22 cellular contexts compared by ENCODE assay signal in genomic region chr2:31366733-31367132, GRCh38. TPM values are rescaled to one million over a fixed set of nuclear protein-coding genes. Genes with fewer than 3 reads are reported as not detected.
"Had no signal": no experiment of that assay in that cellular context is flagged by ENCODE, and none has a peak within 500 bp of the region (broad histone marks: within the 10 kb centered on the region; RNA-seq: fewer than 3 reads in every experiment).

No MANE protein-coding gene starts in this region.

- H3K4me1 ChIP-seq: foreskin keratinocyte, gastrocnemius medialis, heart left ventricle had no signal

- H3K27me3 ChIP-seq: brain microvascular endothelial cell, foreskin keratinocyte, gastrocnemius medialis, heart left ventricle had no signal

- H3K4me3 ChIP-seq: gastrocnemius medialis, heart left ventricle had no signal

- H3K36me3 Mint-ChIP-seq: activated CD4-positive, alpha-beta memory T cell treated with anti-CD3 and anti-CD28 coated beads for 36 hours; activated naive CD4-positive, alpha-beta T cell treated with anti-CD3 and anti-CD28 coated beads, Interleukin-2, amount 50 U/mL, for 72 hours; activated naive CD8-positive, alpha-beta T cell treated with anti-CD3 and anti-CD28 coated beads, Interleukin-2, amount 10 ng/mL, durations not matched to agents 7 days and 5 days had no signal

- H3K4me1 Mint-ChIP-seq: activated CD4-positive, alpha-beta T cell treated with anti-CD3 and anti-CD28 coated beads for 36 hours; activated CD4-positive, alpha-beta T cell treated with anti-CD3 and anti-CD28 coated beads, Interleukin-2, amount 10 ng/mL, durations not matched to agents 24 days and 14 days; activated naive CD8-positive, alpha-beta T cell treated with anti-CD3 and anti-CD28 coated beads, Interleukin-2, amount 10 ng/mL, durations not matched to agents 7 days and 5 days; activated T-helper 17 cell treated with anti-CD3 and anti-CD28 coated beads, Interleukin-2, amount 50 U/mL, for 72 hours had no signal

- DNase-seq: activated CD4-positive, alpha-beta memory T cell treated with anti-CD3 and anti-CD28 coated beads for 36 hours; activated CD4-positive, alpha-beta T cell treated with anti-CD3 and anti-CD28 coated beads for 36 hours; activated CD4-positive, CD25-positive, alpha-beta regulatory T cell; activated CD4-positive, CD25-positive, alpha-beta regulatory T cell treated with anti-CD3 and anti-CD28 coated beads, Interleukin-2, amount 50 U/mL, for 72 hours; activated CD8-positive, alpha-beta T cell treated with anti-CD3 and anti-CD28 coated beads, Interleukin-2, amount 10 ng/mL, durations not matched to agents 7 days and 5 days; activated effector memory CD4-positive, alpha-beta T cell treated with Interleukin-2 at 50 U/mL for 16 hours; activated naive CD4-positive, alpha-beta T cell treated with anti-CD3 and anti-CD28 coated beads for 36 hours; activated naive CD8-positive, alpha-beta T cell treated with anti-CD3 and anti-CD28 coated beads, Interleukin-2, amount 10 ng/mL, durations not matched to agents 7 days and 5 days; activated T-cell treated with anti-CD3 and anti-CD28 coated beads, Interleukin-2, amount 50 U/mL, for 4 hours; brain microvascular endothelial cell; caudate nucleus; cortex of kidney; dermis blood vessel endothelial cell; effector CD8-positive, alpha-beta T cell; foreskin keratinocyte; gastrocnemius medialis; glutamatergic neuron; heart left ventricle; T-helper 2 cell had no signal

- H3K36me3 ChIP-seq: brain microvascular endothelial cell, gastrocnemius medialis, heart left ventricle had no signal

- H3K27me3 Mint-ChIP-seq: activated CD4-positive, alpha-beta memory T cell treated with anti-CD3 and anti-CD28 coated beads for 36 hours; activated CD4-positive, alpha-beta T cell treated with anti-CD3 and anti-CD28 coated beads for 36 hours; activated T-helper 17 cell treated with anti-CD3 and anti-CD28 coated beads, Interleukin-2, amount 50 U/mL, for 72 hours had no signal

- H3K9me3 ChIP-seq: gastrocnemius medialis, heart left ventricle had no signal

- H3K27ac Mint-ChIP-seq: activated CD4-positive, alpha-beta memory T cell treated with anti-CD3 and anti-CD28 coated beads for 36 hours; activated CD4-positive, alpha-beta T cell treated with anti-CD3 and anti-CD28 coated beads for 36 hours; activated CD4-positive, alpha-beta T cell treated with anti-CD3 and anti-CD28 coated beads, Interleukin-2, amount 10 ng/mL, durations not matched to agents 24 days and 14 days; activated CD8-positive, alpha-beta T cell treated with anti-CD3 and anti-CD28 coated beads, Interleukin-2, amount 10 ng/mL, durations not matched to agents 7 days and 5 days; activated naive CD4-positive, alpha-beta T cell treated with anti-CD3 and anti-CD28 coated beads for 36 hours; activated naive CD4-positive, alpha-beta T cell treated with anti-CD3 and anti-CD28 coated beads, Interleukin-2, amount 50 U/mL, for 72 hours; activated naive CD8-positive, alpha-beta T cell treated with anti-CD3 and anti-CD28 coated beads, Interleukin-2, amount 10 ng/mL, durations not matched to agents 7 days and 5 days; activated T-helper 17 cell treated with anti-CD3 and anti-CD28 coated beads, Interleukin-2, amount 50 U/mL, for 72 hours had no signal

- H3K9me3 Mint-ChIP-seq: activated CD4-positive, alpha-beta memory T cell treated with anti-CD3 and anti-CD28 coated beads for 36 hours; activated CD4-positive, alpha-beta T cell treated with anti-CD3 and anti-CD28 coated beads, Interleukin-2, amount 10 ng/mL, durations not matched to agents 24 days and 14 days; activated naive CD4-positive, alpha-beta T cell treated with anti-CD3 and anti-CD28 coated beads for 36 hours; activated naive CD4-positive, alpha-beta T cell treated with anti-CD3 and anti-CD28 coated beads, Interleukin-2, amount 50 U/mL, for 72 hours; activated naive CD8-positive, alpha-beta T cell treated with anti-CD3 and anti-CD28 coated beads, Interleukin-2, amount 10 ng/mL, durations not matched to agents 7 days and 5 days; activated T-cell treated with anti-CD3 and anti-CD28 coated beads, Interleukin-2, amount 50 U/mL, for 4 hours; activated T-helper 17 cell treated with anti-CD3 and anti-CD28 coated beads, Interleukin-2, amount 50 U/mL, for 72 hours had no signal

- H3K27ac ChIP-seq: brain microvascular endothelial cell, foreskin keratinocyte, gastrocnemius medialis, heart left ventricle had no signal

- H3K4me3 Mint-ChIP-seq: activated CD4-positive, alpha-beta memory T cell treated with anti-CD3 and anti-CD28 coated beads for 36 hours; activated CD4-positive, alpha-beta T cell treated with anti-CD3 and anti-CD28 coated beads for 36 hours; activated CD4-positive, alpha-beta T cell treated with anti-CD3 and anti-CD28 coated beads, Interleukin-2, amount 10 ng/mL, durations not matched to agents 24 days and 14 days; activated CD8-positive, alpha-beta T cell treated with anti-CD3 and anti-CD28 coated beads, Interleukin-2, amount 10 ng/mL, durations not matched to agents 7 days and 5 days; activated naive CD4-positive, alpha-beta T cell treated with anti-CD3 and anti-CD28 coated beads for 36 hours; activated naive CD8-positive, alpha-beta T cell treated with anti-CD3 and anti-CD28 coated beads, Interleukin-2, amount 10 ng/mL, durations not matched to agents 7 days and 5 days; activated T-cell treated with anti-CD3 and anti-CD28 coated beads, Interleukin-2, amount 50 U/mL, for 4 hours; activated T-helper 17 cell treated with anti-CD3 and anti-CD28 coated beads, Interleukin-2, amount 50 U/mL, for 72 hours had no signal

RNA-seq across cellular contexts. Expression of gene XDH, which starts 47.8 kb away (rescaled TPM):
- total RNA-seq: activated CD4-positive, alpha-beta memory T cell treated with anti-CD3 and anti-CD28 coated beads for 36 hours; activated CD4-positive, alpha-beta T cell treated with anti-CD3 and anti-CD28 coated beads, Interleukin-2, amount 10 ng/mL, durations not matched to agents 24 days and 14 days; activated CD8-positive, alpha-beta T cell treated with anti-CD3 and anti-CD28 coated beads, Interleukin-2, amount 10 ng/mL, durations not matched to agents 7 days and 5 days; activated naive CD4-positive, alpha-beta T cell treated with anti-CD3 and anti-CD28 coated beads for 36 hours; activated naive CD4-positive, alpha-beta T cell treated with anti-CD3 and anti-CD28 coated beads, Interleukin-2, amount 50 U/mL, for 72 hours; activated naive CD8-positive, alpha-beta T cell treated with anti-CD3 and anti-CD28 coated beads, Interleukin-2, amount 10 ng/mL, durations not matched to agents 7 days and 5 days; activated T-cell treated with anti-CD3 and anti-CD28 coated beads, Interleukin-2, amount 50 U/mL, for 4 hours; dermis blood vessel endothelial cell had no signal
